ENCODE assay signal across 10 cellular contexts in genomic region chr9:1042466-1042865, GRCh38. TPM values are rescaled to one million over a fixed set of nuclear protein-coding genes. Genes with fewer than 3 reads are reported as not detected.
A peak's percentile ranks its signal among the peaks of the same experiment; 100 is the strongest.
DNase-seq lines count a peak whose midpoint lies in the region; ATAC-seq and TF ChIP-seq lines count a peak whose summit lies in the region.
"Had no signal": no experiment of that assay in that cellular context is flagged by ENCODE, and none has a peak within 500 bp of the region (broad histone marks: within the 10 kb centered on the region; RNA-seq: fewer than 3 reads in every experiment).

No MANE protein-coding gene starts in this region.

- ATAC-seq in WTC11 (peak; percentile 58), GM18498 (IDR thresholded peaks at IDR 0.05; ENCODE audit: unreplicated experiment) (no peak)
- peak; percentile 79 for ATAC-seq in stimulated activated naive CD8-positive, alpha-beta T cell treated with anti-CD3 and anti-CD28 coated beads, Interleukin-15, amount 100 ng/mL, for 72 hours

- POLR2A ChIA-PET in WTC11 (lab: Charles Lee) = no interaction called here

- no peaks in the 10 kb centered on the region for H3K9me3 Mint-ChIP-seq in WTC11
- no peaks in the 10 kb centered on the region for H3K9me3 Mint-ChIP-seq in stimulated activated naive CD8-positive, alpha-beta T cell treated with anti-CD3 and anti-CD28 coated beads, Interleukin-15, amount 100 ng/mL, for 72 hours
- H3K9me3 Mint-ChIP-seq: activated T-cell treated with anti-CD3 and anti-CD28 coated beads, Interleukin-2, amount 50 U/mL, for 4 hours had no signal

- no peak overlapping the region for H3K9ac ChIP-seq in iPS-18a (ENCODE audit: low read length)

- CTCF ChIA-PET in WTC11 (lab: Charles Lee) = interaction anchor here (1.0 to 3.3 kb wide), 3 partner anchors 8 to 358 kb away, joined by 3 to 14 read pairs (median 7); no protein-coding TSS in a partner anchor

- no peak overlapping the region for H3K27ac ChIP-seq in iPS-18a (ENCODE audit: low read length)
- H3K27ac ChIP-seq: tibial artery had no signal

- H3K36me3 Mint-ChIP-seq in WTC11 = peaks cover 3% of the 10 kb centered on the region; the same call in 1 of the 2 replicates

- H3K4me3 ChIP-seq in iPS-18a (ENCODE audit: low read length) = peak overlapping the region; percentile 55

- H3K27me3 Mint-ChIP-seq in WTC11 (ENCODE audit: low read depth) = peaks cover 100% of the 10 kb centered on the region
- peaks cover 78% of the 10 kb centered on the region for H3K27me3 Mint-ChIP-seq in stimulated activated naive CD8-positive, alpha-beta T cell treated with anti-CD3 and anti-CD28 coated beads, Interleukin-15, amount 100 ng/mL, for 72 hours

- H3K4me1 ChIP-seq in iPS-18a (ENCODE audit: control insufficient read depth, low read depth, low read length) = peaks cover 3% of the 10 kb centered on the region

- peaks cover 3% of the 10 kb centered on the region for H3K9me3 ChIP-seq in iPS-18a (ENCODE audit: control insufficient read depth, low read depth, low read length)
- H3K9me3 ChIP-seq: tibial artery had no signal

- H3K4me3 Mint-ChIP-seq in WTC11 = peak overlapping the region; percentile 70
- peak overlapping the region; percentile 58 to 74 for H3K4me3 Mint-ChIP-seq in stimulated activated naive CD8-positive, alpha-beta T cell treated with anti-CD3 and anti-CD28 coated beads, Interleukin-15, amount 100 ng/mL, for 72 hours
- H3K4me3 Mint-ChIP-seq: activated T-cell treated with anti-CD3 and anti-CD28 coated beads, Interleukin-2, amount 50 U/mL, for 4 hours had no signal

- peaks cover 100% of the 10 kb centered on the region for H3K27me3 ChIP-seq in iPS-18a (ENCODE audit: control insufficient read depth, insufficient read depth, low read length)

- DNase-seq in activated effector memory CD4-positive, alpha-beta T cell treated with anti-CD3 and anti-CD28 coated beads, Interleukin-2, amount 50 U/mL, for 16 hours = peak; percentile 69
- DNase-seq in activated effector memory CD4-positive, alpha-beta T cell treated with Interleukin-2 at 50 U/mL for 16 hours = no peak
- DNase-seq in WTC11 (ENCODE audit: low spot score) = peak; percentile 80
- DNase-seq in stimulated activated naive CD8-positive, alpha-beta T cell treated with anti-CD3 and anti-CD28 coated beads, Interleukin-15, amount 100 ng/mL, for 72 hours = peak; percentile 55 to 58
- no peak for DNase-seq in NCI-H526 (lab: John Stamatoyannopoulos, UW)
- no peak for DNase-seq in HCEC 1CT
- DNase-seq: activated T-cell treated with anti-CD3 and anti-CD28 coated beads, Interleukin-2, amount 50 U/mL, for 4 hours; tibial artery had no signal

- H3K27ac Mint-ChIP-seq in WTC11 = no peak overlapping the region
- H3K27ac Mint-ChIP-seq in stimulated activated naive CD8-positive, alpha-beta T cell treated with anti-CD3 and anti-CD28 coated beads, Interleukin-15, amount 100 ng/mL, for 72 hours = no peak overlapping the region

- no peaks in the 10 kb centered on the region for H3K36me3 ChIP-seq in iPS-18a (ENCODE audit: control insufficient read depth, low read depth, low read length)
- H3K36me3 ChIP-seq: tibial artery had no signal

- TF ChIP-seq CTCF in WTC11 (IDR thresholded peaks at IDR 0.05) = peak; percentile 61

- peaks cover 33% of the 10 kb centered on the region for H3K4me1 Mint-ChIP-seq in WTC11
- peaks cover 25% of the 10 kb centered on the region for H3K4me1 Mint-ChIP-seq in stimulated activated naive CD8-positive, alpha-beta T cell treated with anti-CD3 and anti-CD28 coated beads, Interleukin-15, amount 100 ng/mL, for 72 hours

TF ChIP-seq in WTC11, 78 proteins besides CTCF, POLR2A, EP300 and RAD21:
- TF ChIP-seq SMAD3 (CRISPR knock-in tag; IDR thresholded peaks at IDR 0.05; ENCODE audit: borderline replicate concordance) (no peak), ESRRA (CRISPR knock-in tag; IDR thresholded peaks at IDR 0.05; ENCODE audit: borderline replicate concordance) (no peak), AFF4 (CRISPR knock-in tag; IDR thresholded peaks at IDR 0.05; ENCODE audit: borderline replicate concordance) (no peak), TEAD1 (CRISPR knock-in tag; IDR thresholded peaks at IDR 0.05) (0 out of 2 replicates have a peak, but pooled peaks have one; percentile 40), ZNF396 (CRISPR knock-in tag; IDR thresholded peaks at IDR 0.05; ENCODE audit: borderline replicate concordance) (no peak), HMGXB4 (CRISPR knock-in tag; IDR thresholded peaks at IDR 0.05) (peak; percentile 66; the same call in 1 of the 2 replicates), IRF2 (CRISPR knock-in tag; IDR thresholded peaks at IDR 0.05; ENCODE audit: borderline replicate concordance, low read depth) (no peak), NR2C2 (CRISPR knock-in tag; IDR thresholded peaks at IDR 0.05) (no peak), MAX (CRISPR knock-in tag; IDR thresholded peaks at IDR 0.05) (0 out of 2 replicates have a peak, but pooled peaks have one; percentile 48)

RNA-seq across cellular contexts. Expression of gene DMRT2, which starts 7.7 kb away (rescaled TPM):
- not detected in 3 replicates for total RNA-seq in WTC11 (2021)
- total RNA-seq: activated T-cell treated with anti-CD3 and anti-CD28 coated beads, Interleukin-2, amount 50 U/mL, for 4 hours had no signal

Comparison
In these comparisons a context has a peak if more than half of its experiments do, and no peak if none do; other contexts are left out.
1. DNase-seq: peak in activated effector memory CD4-positive, alpha-beta T cell treated with anti-CD3 and anti-CD28 coated beads, Interleukin-2, amount 50 U/mL, for 16 hours (single experiment), WTC11 (single experiment) and stimulated activated naive CD8-positive, alpha-beta T cell treated with anti-CD3 and anti-CD28 coated beads, Interleukin-15, amount 100 ng/mL, for 72 hours (2 of 2); none in activated effector memory CD4-positive, alpha-beta T cell treated with Interleukin-2 at 50 U/mL for 16 hours (single experiment), NCI-H526 (0 of 2) and HCEC 1CT (single experiment).